Comparison of ENCODE assay signal across 1 cellular context in the genomic region with DNA sequence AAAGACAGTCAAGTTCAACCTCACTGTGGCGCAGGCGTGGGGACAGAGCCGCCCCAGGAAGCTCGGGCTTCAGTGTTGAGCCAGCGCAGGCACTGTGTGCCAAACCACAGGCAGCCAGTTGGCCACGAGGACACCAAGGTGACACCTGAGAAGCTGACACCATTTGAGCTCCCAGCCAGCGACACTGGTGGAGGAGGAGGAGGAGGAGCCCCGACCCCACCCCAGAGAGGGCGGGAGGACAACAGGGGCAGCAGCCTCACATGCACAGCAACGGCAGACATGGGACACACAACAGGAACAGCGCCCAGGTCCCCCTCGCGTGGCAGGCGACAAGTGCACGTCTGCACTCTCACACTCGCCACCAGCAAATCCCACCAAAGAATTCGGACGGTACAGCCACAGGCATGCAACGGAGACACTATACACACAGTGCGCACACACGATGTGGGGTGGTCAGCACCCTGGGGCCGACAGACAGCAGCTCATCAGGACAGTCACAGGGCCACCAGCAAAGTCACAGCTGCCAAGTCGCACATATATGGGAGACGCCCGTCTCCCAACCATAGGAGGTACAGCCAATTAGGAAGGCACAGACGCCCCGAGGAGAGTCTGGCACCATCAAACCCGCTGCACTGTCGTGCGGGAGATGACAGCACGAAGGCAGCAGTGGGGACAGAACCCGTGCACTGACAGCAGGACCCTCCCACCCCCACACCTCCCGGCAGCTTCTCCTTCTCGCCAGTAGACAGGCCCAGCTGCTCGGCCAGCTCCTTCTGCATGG.
TF ChIP-seq lines count a peak whose summit lies in the region.

No MANE protein-coding gene starts in this region.

TF ChIP-seq in HepG2, 621 proteins besides CTCF, POLR2A, EP300 and RAD21:
- peak; percentile 87 for TF ChIP-seq AGO1 (IDR thresholded peaks at IDR 0.05; ENCODE audit: low read depth, low read length, poor library complexity, severe bottlenecking)
- peak; percentile 58 for TF ChIP-seq RBM22 (optimal IDR thresholded peaks at IDR 0.05; ENCODE audit: low read length)
- TF ChIP-seq GZF1 (CRISPR knock-in tag; IDR thresholded peaks at IDR 0.05): no peak
- no peak for TF ChIP-seq ZBTB37 (CRISPR knock-in tag; IDR thresholded peaks at IDR 0.05)
- no peak for TF ChIP-seq MAFF (IDR thresholded peaks at IDR 0.05; ENCODE audit: low read depth, low read length)
- 0 out of 2 replicates have a peak, but pooled peaks have one; percentile 24 for TF ChIP-seq ZNF768 (CRISPR knock-in tag; IDR thresholded peaks at IDR 0.05)
- TF ChIP-seq ZBTB26 (CRISPR knock-in tag; IDR thresholded peaks at IDR 0.05; ENCODE audit: borderline replicate concordance): 0 out of 2 replicates have a peak, but pooled peaks have one; percentile 3
- 0 out of 2 replicates have a peak, but pooled peaks have one; percentile 8 for TF ChIP-seq ZNF878 (CRISPR knock-in tag; IDR thresholded peaks at IDR 0.05)
- TF ChIP-seq BCL3 (CRISPR knock-in tag; IDR thresholded peaks at IDR 0.05): no peak
- TF ChIP-seq, protein P1, sequence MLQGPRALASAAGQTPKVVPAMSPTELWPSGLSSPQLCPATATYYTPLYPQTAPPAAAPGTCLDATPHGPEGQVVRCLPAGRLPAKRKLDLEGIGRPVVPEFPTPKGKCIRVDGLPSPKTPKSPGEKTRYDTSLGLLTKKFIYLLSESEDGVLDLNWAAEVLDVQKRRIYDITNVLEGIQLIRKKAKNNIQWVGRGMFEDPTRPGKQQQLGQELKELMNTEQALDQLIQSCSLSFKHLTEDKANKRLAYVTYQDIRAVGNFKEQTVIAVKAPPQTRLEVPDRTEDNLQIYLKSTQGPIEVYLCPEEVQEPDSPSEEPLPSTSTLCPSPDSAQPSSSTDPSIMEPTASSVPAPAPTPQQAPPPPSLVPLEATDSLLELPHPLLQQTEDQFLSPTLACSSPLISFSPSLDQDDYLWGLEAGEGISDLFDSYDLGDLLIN (CRISPR knock-in tag; IDR thresholded peaks at IDR 0.05; ENCODE audit: borderline replicate concordance): no peak
- TF ChIP-seq POLR2G (IDR thresholded peaks at IDR 0.05; ENCODE audit: low read depth, low read length): peak; percentile 16; the same call in 1 of the 2 replicates
- no peak for TF ChIP-seq TRIM24 (CRISPR knock-in tag; IDR thresholded peaks at IDR 0.05)
- TF ChIP-seq RFXAP (CRISPR knock-in tag; IDR thresholded peaks at IDR 0.05; ENCODE audit: borderline replicate concordance): no peak
- peak; percentile 23 for TF ChIP-seq RBFOX2 (IDR thresholded peaks at IDR 0.05; ENCODE audit: low read depth, low read length)
